ENCODE assay signal across 8 cellular contexts in genomic region chr10:132329565-132330485, GRCh38. TPM values are rescaled to one million over a fixed set of nuclear protein-coding genes. Genes with fewer than 3 reads are reported as not detected.
A peak's percentile ranks its signal among the peaks of the same experiment; 100 is the strongest.
DNase-seq lines count a peak whose midpoint lies in the region; ATAC-seq and TF ChIP-seq lines count a peak whose summit lies in the region.

No MANE protein-coding gene starts in this region.

- H2AFZ ChIP-seq in OCI-LY7 (ENCODE audit: low read length), result no peak overlapping the region

- CTCF ChIA-PET in OCI-LY7 (lab: Charles Lee; ENCODE audit: unreplicated experiment), result no interaction called here

- peak overlapping the region; percentile 16 for H3K27ac ChIP-seq in OCI-LY7 (ENCODE audit: low read depth, low read length, poor library complexity, severe bottlenecking)
- peak overlapping the region in 1 of 2 donors; percentile 26 for H3K27ac ChIP-seq in breast epithelium

- no peaks in the 10 kb centered on the region for H3K27me3 ChIP-seq in breast epithelium

- BruUV-seq in OCI-LY7 (replicated peaks; lab: Mats Ljungman, UMichigan), result no TSS peak

- H3K4me3 ChIP-seq in OCI-LY7 (ENCODE audit: low read depth, low read length, poor library complexity, severe bottlenecking) (peak overlapping the region; percentile 85), breast epithelium (peak overlapping the region; percentile 11 to 74 (median 29))

- H3K4me2 ChIP-seq in OCI-LY7 (ENCODE audit: low read length), result peak overlapping the region; percentile 89

- ATAC-seq in GM19397 (IDR thresholded peaks at IDR 0.05; ENCODE audit: unreplicated experiment), result no peak

- H3K4me1 ChIP-seq in OCI-LY7 (ENCODE audit: insufficient read depth, low read length, poor library complexity, severe bottlenecking) (peaks cover 36% of the 10 kb centered on the region), breast epithelium (peaks cover 0 to 6% of the 10 kb centered on the region in 2 donors)

- TF ChIP-seq CTCF in OCI-LY7 (conservative IDR thresholded peaks at IDR 0.05; ENCODE audit: low read length) (no peak), breast epithelium (IDR thresholded peaks at IDR 0.05) (no peak)

- peaks cover 50% of the 10 kb centered on the region for H3K79me2 ChIP-seq in OCI-LY7 (ENCODE audit: insufficient read depth, low read depth, low read length)

- H3K9me3 ChIP-seq in OCI-LY7 (ENCODE audit: low read length), result no peaks in the 10 kb centered on the region
- H3K9me3 ChIP-seq in breast epithelium, result no peaks in the 10 kb centered on the region

- no peak for TF ChIP-seq POLR2A in breast epithelium (IDR thresholded peaks at IDR 0.05)

- intact Hi-C loops in OCI-LY7 (cut with micrococcal nuclease; ENCODE audit: unreplicated experiment), result loop anchor here (5.0 kb wide), 2 partner anchors 168 to 428 kb away; partner anchors contain the start of gene PPP2R2D
- intact Hi-C loops in breast epithelium (cut with DNase I; ENCODE audit: low total_unique reads), result no loop called here

- peak; percentile 30 for DNase-seq in activated CD8-positive, alpha-beta memory T cell treated with anti-CD3 and anti-CD28 coated beads, Interleukin-2, amount 50 U/mL, for 4 hours
- DNase-seq in activated CD8-positive, alpha-beta memory T cell treated with anti-CD3 and anti-CD28 coated beads for 24 hours, result no peak
- DNase-seq in OCI-LY7 (ENCODE audit: low spot score), result peak; percentile 28
- DNase-seq in breast epithelium (ENCODE audit: low spot score in 2 of 2), result no peak
- peak; percentile 56 for DNase-seq in myocyte (ENCODE audit: low read depth)
- no peak for DNase-seq in NCI-H187 treated with DMSO at 0.1 percent for 48 hours (lab: John Stamatoyannopoulos, UW)
- DNase-seq in activated gamma-delta T cell (lab: John Stamatoyannopoulos, UW), result no peak

- H3K9me2 ChIP-seq in OCI-LY7 (ENCODE audit: insufficient read depth, low read length), result no peaks in the 10 kb centered on the region

- H3K36me3 ChIP-seq in OCI-LY7 (ENCODE audit: insufficient read depth, low read length) (peaks cover 59% of the 10 kb centered on the region), breast epithelium (no peaks in the 10 kb centered on the region)

- H4K20me1 ChIP-seq in OCI-LY7 (ENCODE audit: insufficient read depth, low read length), result peaks cover 9% of the 10 kb centered on the region

- POLR2A ChIA-PET in OCI-LY7 (lab: Charles Lee), result interaction anchor here (1.0 kb wide), 1 partner anchor 14 kb away, joined by 3 read pairs; no protein-coding TSS in a partner anchor

RNA-seq across cellular contexts. Expression of gene LRRC27, which starts 2.2 kb away (rescaled TPM):
- total RNA-seq in OCI-LY7 (2014; rRNA removed; shearing (Covaris generic)), result 10.0 and 13.0 TPM in 2 replicates
- 16.1 and 17.3 TPM in 2 replicates for total RNA-seq in OCI-LY7 (2022)
- total RNA-seq in breast epithelium, result 10 to 100 TPM in 1 of 3 donors, 1 to 10 TPM in 2; 6.2 to 19.3 (median 8.2) TPM
- 9.3 and 9.7 TPM in 2 replicates for total RNA-seq in myocyte
- 11.2 TPM for polyA plus RNA-seq in myocyte (2012)

RNA-seq across cellular contexts. Expression of gene STK32C, which starts 22.1 kb away (rescaled TPM):
- 13.1 and 16.8 TPM in 2 replicates for total RNA-seq in OCI-LY7 (2014; rRNA removed; shearing (Covaris generic))
- 30.4 and 32.4 TPM in 2 replicates for total RNA-seq in OCI-LY7 (2022)
- total RNA-seq in breast epithelium, result 10 to 100 TPM in 2 of 3 donors, 1 to 10 TPM in 1; 5.6 to 12.8 (median 11.7) TPM
- total RNA-seq in myocyte, result 8.7 and 12.1 TPM in 2 replicates
- 17.7 TPM for polyA plus RNA-seq in myocyte (2012)

Comparison
In these comparisons a context has a peak if more than half of its experiments do, and no peak if none do; other contexts are left out.
1. DNase-seq: peak in activated CD8-positive, alpha-beta memory T cell treated with anti-CD3 and anti-CD28 coated beads, Interleukin-2, amount 50 U/mL, for 4 hours (single experiment), OCI-LY7 (single experiment) and myocyte (single experiment); none in activated CD8-positive, alpha-beta memory T cell treated with anti-CD3 and anti-CD28 coated beads for 24 hours (single experiment), breast epithelium (0 of 2), NCI-H187 treated with DMSO at 0.1 percent for 48 hours (single experiment) and activated gamma-delta T cell (single experiment).